Comparison of ENCODE assay signal across 14 cellular contexts in genomic region chr13:44244288-44244687, GRCh38.
A peak's percentile ranks its signal among the peaks of the same experiment; 100 is the strongest.
DNase-seq lines count a peak whose midpoint lies in the region; ATAC-seq and TF ChIP-seq lines count a peak whose summit lies in the region.
"Had no signal": no experiment of that assay in that cellular context is flagged by ENCODE, and none has a peak within 500 bp of the region (broad histone marks: within the 10 kb centered on the region; RNA-seq: fewer than 3 reads in every experiment).

No MANE protein-coding gene starts in this region.

- H3K27ac ChIP-seq in KOPT-K1 (ENCODE audit: low read depth, low read length, poor library complexity, severe bottlenecking): peak overlapping the region; percentile 96
- H3K27ac ChIP-seq in mammary epithelial cell (ENCODE audit: insufficient read depth, low read depth, low read length): no peak overlapping the region

- in situ Hi-C loops in mammary epithelial cell (cut with MboI; ENCODE audit: low sequenced_read_pairs in 2 of 2): loop anchor here in 1 of 2 donors (25.0 kb wide), 1 partner anchor 182 kb away; no protein-coding TSS in a partner anchor

- intact Hi-C loops in mammary epithelial cell (cut with micrococcal nuclease): loop anchor here (5.0 kb wide), 1 partner anchor 192 kb away; no protein-coding TSS in a partner anchor

- H2AFZ ChIP-seq in mammary epithelial cell (ENCODE audit: low read depth, low read length): no peak overlapping the region

- DNase-seq in AG09309 (ENCODE audit: low read depth): peak; percentile 47
- peak; percentile 32 for DNase-seq in mammary epithelial cell
- DNase-seq in medulla oblongata (ENCODE audit: extremely low spot score): peak; percentile 79
- DNase-seq in activated CD8-positive, alpha-beta memory T cell treated with anti-CD3 and anti-CD28 coated beads, Interleukin-2, amount 10 ng/mL, durations not matched to agents 7 days and 5 days: no peak
- no peak for DNase-seq in DMS53 treated with DMSO at 0.1 percent for 48 hours (lab: John Stamatoyannopoulos, UW; ENCODE audit: unreplicated experiment)
- DNase-seq: ACHN; activated naive CD4-positive, alpha-beta T cell treated with anti-CD3 and anti-CD28 coated beads, Interleukin-2, amount 10 ng/mL, durations not matched to agents 7 days and 5 days; NCI-H1436 treated with DMSO at 0.1 percent for 48 hours; NCI-H748 treated with DMSO at 0.1 percent for 48 hours had no signal

- peaks cover 14% of the 10 kb centered on the region for H3K4me1 Mint-ChIP-seq in activated CD8-positive, alpha-beta memory T cell treated with anti-CD3 and anti-CD28 coated beads, Interleukin-2, amount 10 ng/mL, durations not matched to agents 7 days and 5 days

- no TSS peak for BruUV-seq in mammary epithelial cell (replicated peaks; lab: Mats Ljungman, UMichigan)

- no peaks in the 10 kb centered on the region for H3K79me2 ChIP-seq in mammary epithelial cell (ENCODE audit: insufficient read depth, low read length)

- no peak for ATAC-seq in HG03342 (IDR thresholded peaks at IDR 0.05; ENCODE audit: unreplicated experiment)
- ATAC-seq in HG03025 (IDR thresholded peaks at IDR 0.05; ENCODE audit: low FRiP score, unreplicated experiment): no peak
- no peak for ATAC-seq in activated CD8-positive, alpha-beta memory T cell treated with anti-CD3 and anti-CD28 coated beads, Interleukin-2, amount 10 ng/mL, durations not matched to agents 7 days and 5 days

- CTCF ChIA-PET in mammary epithelial cell (lab: Charles Lee; ENCODE audit: low non-redundant PET): no interaction called here
- CTCF ChIA-PET in activated CD8-positive, alpha-beta memory T cell treated with anti-CD3 and anti-CD28 coated beads, Interleukin-2, amount 10 ng/mL, durations not matched to agents 7 days and 5 days (lab: Charles Lee): no interaction called here

- 77% methylated on average over 6 of the region's 6 CpGs for WGBS in mammary epithelial cell (ENCODE audit: low coverage, missing lambda C conversion rate)

- peaks cover 32% of the 10 kb centered on the region for H3K27me3 Mint-ChIP-seq in activated CD8-positive, alpha-beta memory T cell treated with anti-CD3 and anti-CD28 coated beads, Interleukin-2, amount 10 ng/mL, durations not matched to agents 7 days and 5 days

- H3K27me3 ChIP-seq in mammary epithelial cell (ENCODE audit: insufficient read depth, low read length): no peaks in the 10 kb centered on the region

- H3K27ac Mint-ChIP-seq in activated CD8-positive, alpha-beta memory T cell treated with anti-CD3 and anti-CD28 coated beads, Interleukin-2, amount 10 ng/mL, durations not matched to agents 7 days and 5 days: no peak overlapping the region
- H3K27ac Mint-ChIP-seq: activated naive CD4-positive, alpha-beta T cell treated with anti-CD3 and anti-CD28 coated beads, Interleukin-2, amount 10 ng/mL, durations not matched to agents 7 days and 5 days; type B pancreatic cell had no signal

- no peak overlapping the region for H3K4me3 Mint-ChIP-seq in activated CD8-positive, alpha-beta memory T cell treated with anti-CD3 and anti-CD28 coated beads, Interleukin-2, amount 10 ng/mL, durations not matched to agents 7 days and 5 days
- H3K4me3 Mint-ChIP-seq: activated naive CD4-positive, alpha-beta T cell treated with anti-CD3 and anti-CD28 coated beads, Interleukin-2, amount 10 ng/mL, durations not matched to agents 7 days and 5 days; type B pancreatic cell had no signal

- H3K9me3 Mint-ChIP-seq in activated CD8-positive, alpha-beta memory T cell treated with anti-CD3 and anti-CD28 coated beads, Interleukin-2, amount 10 ng/mL, durations not matched to agents 7 days and 5 days (ENCODE audit: low read depth): no peaks in the 10 kb centered on the region
- H3K9me3 Mint-ChIP-seq: activated naive CD4-positive, alpha-beta T cell treated with anti-CD3 and anti-CD28 coated beads, Interleukin-2, amount 10 ng/mL, durations not matched to agents 7 days and 5 days had no signal

- no peaks in the 10 kb centered on the region for H3K36me3 Mint-ChIP-seq in activated CD8-positive, alpha-beta memory T cell treated with anti-CD3 and anti-CD28 coated beads, Interleukin-2, amount 10 ng/mL, durations not matched to agents 7 days and 5 days
- H3K36me3 Mint-ChIP-seq: activated naive CD4-positive, alpha-beta T cell treated with anti-CD3 and anti-CD28 coated beads, Interleukin-2, amount 10 ng/mL, durations not matched to agents 7 days and 5 days had no signal

- peaks cover 1% of the 10 kb centered on the region for H3K4me1 ChIP-seq in mammary epithelial cell (ENCODE audit: insufficient read depth, low read length)

- no peak overlapping the region for H3K4me3 ChIP-seq in AG09309 (ENCODE audit: control insufficient read depth, low read depth, low read length)
- no peak overlapping the region for H3K4me3 ChIP-seq in mammary epithelial cell (replicated peaks in 1 of 3; ENCODE audit: insufficient read depth in 1 of 3, low read depth in 2 of 3, low read length in 3 of 3)
- H3K4me3 ChIP-seq: lung had no signal

- H3K36me3 ChIP-seq in KOPT-K1 (ENCODE audit: insufficient read depth, low read length) (no peaks in the 10 kb centered on the region), mammary epithelial cell (ENCODE audit: insufficient read depth, low read length) (no peaks in the 10 kb centered on the region)

- dilution Hi-C loops in mammary epithelial cell (cut with HindIII; ENCODE audit: low sequenced_read_pairs): no loop called here

- H3K9me3 ChIP-seq in KOPT-K1 (ENCODE audit: insufficient read depth, low read length, poor library complexity, severe bottlenecking): no peaks in the 10 kb centered on the region
- no peaks in the 10 kb centered on the region for H3K9me3 ChIP-seq in mammary epithelial cell (replicated peaks; ENCODE audit: insufficient read depth, low read length)

- no peaks in the 10 kb centered on the region for H4K20me1 ChIP-seq in mammary epithelial cell (ENCODE audit: insufficient read depth, low read length)

- TF ChIP-seq CTCF in AG09309 (IDR thresholded peaks at IDR 0.05; ENCODE audit: control insufficient read depth, insufficient read depth, low read depth, low read length, missing control alignments) (no peak), mammary epithelial cell (conservative IDR thresholded peaks at IDR 0.05 in 1 of 2, IDR thresholded peaks at IDR 0.05 in 1 of 2; ENCODE audit: extremely low read depth in 1 of 2, insufficient read depth in 1 of 2, low read depth in 1 of 2, low read length in 2 of 2) (no peak)

- no peak overlapping the region for H3K4me2 ChIP-seq in mammary epithelial cell (ENCODE audit: insufficient read depth, low read depth, low read length)

- no peak overlapping the region for H3K9ac ChIP-seq in mammary epithelial cell (ENCODE audit: insufficient read depth, low read length)

Comparison
In these comparisons a context has a peak if more than half of its experiments do, and no peak if none do; other contexts are left out.
1. DNase-seq: peak in AG09309 (single experiment), mammary epithelial cell (single experiment) and medulla oblongata (single experiment); none in activated CD8-positive, alpha-beta memory T cell treated with anti-CD3 and anti-CD28 coated beads, Interleukin-2, amount 10 ng/mL, durations not matched to agents 7 days and 5 days (single experiment) and DMS53 treated with DMSO at 0.1 percent for 48 hours (single experiment).